21 cellular contexts compared by ENCODE assay signal in the genomic region with DNA sequence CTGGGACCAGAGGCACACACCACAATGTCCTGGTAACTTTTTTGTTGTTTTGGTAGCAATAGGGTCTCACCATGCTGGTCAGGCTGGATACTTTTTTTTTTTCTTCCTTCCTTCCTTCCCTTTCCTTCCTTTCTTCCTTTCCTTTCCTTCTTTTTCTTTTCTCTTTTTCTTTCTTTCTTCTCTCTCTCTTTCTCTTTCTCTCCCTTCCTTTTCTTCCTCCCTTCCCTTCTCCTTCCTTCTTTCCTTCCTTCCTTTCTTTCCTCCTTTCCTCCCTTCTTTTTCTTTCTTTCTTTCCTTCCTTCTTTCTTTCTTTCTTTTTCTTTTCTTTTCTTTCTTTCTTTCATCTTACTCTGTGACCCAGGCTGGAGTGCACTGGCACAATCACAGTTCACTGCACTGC.
"Had no signal": no experiment of that assay in that cellular context is flagged by ENCODE, and none has a peak within 500 bp of the region (broad histone marks: within the 10 kb centered on the region; RNA-seq: fewer than 3 reads in every experiment).

No MANE protein-coding gene starts in this region.

- ATAC-seq: Panc1, PC-3 had no signal

- H3K9me3 ChIP-seq: SK-N-SH had no signal

- H3K27me3 Mint-ChIP-seq: IgD-negative memory B cell had no signal

- H3K4me3 Mint-ChIP-seq: IgD-negative memory B cell had no signal

- H3K36me3 Mint-ChIP-seq: IgD-negative memory B cell had no signal

- H3K9me3 Mint-ChIP-seq: IgD-negative memory B cell had no signal

- H3K4me1 Mint-ChIP-seq: IgD-negative memory B cell had no signal

- DNase-seq: KBM-7, MV-4-11, NCI-H1048, NCI-H1105, NCI-H1417, NCI-H187, NCI-H2029, NCI-H2081 treated with DMSO at 0.1 percent for 48 hours, NCI-H2171, NCI-H226, NCI-H446, NCI-H510A, NCI-H524 treated with DMSO at 0.1 percent for 48 hours, NCI-H69, NCI-H774, PC-3, SHP77, SK-N-SH, SW 1271 had no signal
